Comparison of ENCODE assay signal across 3 cellular contexts in genomic region chr11:44967930-44968496, GRCh38.
TF ChIP-seq lines count a peak whose summit lies in the region.

No MANE protein-coding gene starts in this region.

TF ChIP-seq in GM23338, 12 proteins besides CTCF, POLR2A, EP300 and RAD21:
- TF ChIP-seq REST (IDR thresholded peaks at IDR 0.05; ENCODE audit: unreplicated experiment) (no peak), EZH2 (IDR thresholded peaks at IDR 0.05; ENCODE audit: low read depth, unreplicated experiment) (no peak), NANOG (IDR thresholded peaks at IDR 0.05; ENCODE audit: borderline replicate concordance) (no peak), CREB1 (CRISPR knock-in tag; IDR thresholded peaks at IDR 0.05; ENCODE audit: low read depth) (no peak), ETS1 (IDR thresholded peaks at IDR 0.05) (no peak), EZH2phosphoT487 (IDR thresholded peaks at IDR 0.05; ENCODE audit: unreplicated experiment) (no peak), POLR2AphosphoS5 (IDR thresholded peaks at IDR 0.05; ENCODE audit: low read depth) (no peak)

TF ChIP-seq in H1, 55 proteins besides CTCF, POLR2A, EP300 and RAD21:
- 0 out of 2 replicates have a peak, but pooled peaks have one; percentile 30 for TF ChIP-seq E2F6 (IDR thresholded peaks at IDR 0.05)
- no peak for TF ChIP-seq MAX (IDR thresholded peaks at IDR 0.05)
- TF ChIP-seq FOSL1 (IDR thresholded peaks at IDR 0.05; ENCODE audit: insufficient read depth, low read depth, low read length), result no peak

TF ChIP-seq in HepG2, 621 proteins besides CTCF, POLR2A, EP300 and RAD21:
- TF ChIP-seq SRF (IDR thresholded peaks at IDR 0.05; ENCODE audit: low read depth, low read length) (no peak), NCOA5 (CRISPR knock-in tag; IDR thresholded peaks at IDR 0.05) (no peak), ZNF7 (CRISPR knock-in tag; IDR thresholded peaks at IDR 0.05) (no peak), USF2 (IDR thresholded peaks at IDR 0.05; ENCODE audit: low read depth, low read length) (no peak), USF2 (CRISPR knock-in tag; IDR thresholded peaks at IDR 0.05; ENCODE audit: borderline replicate concordance) (no peak), HOXA7 (CRISPR knock-in tag; IDR thresholded peaks at IDR 0.05) (no peak), SP4 (CRISPR knock-in tag; IDR thresholded peaks at IDR 0.05) (no peak), REPIN1 (CRISPR knock-in tag; IDR thresholded peaks at IDR 0.05; ENCODE audit: borderline replicate concordance, low read depth) (no peak), CREB1 (IDR thresholded peaks at IDR 0.05) (no peak), CREB1 (CRISPR knock-in tag; IDR thresholded peaks at IDR 0.05) (no peak), TCF7L2 (IDR thresholded peaks at IDR 0.05; ENCODE audit: low read depth, low read length) (no peak), HOXA9 (CRISPR knock-in tag; IDR thresholded peaks at IDR 0.05; ENCODE audit: borderline replicate concordance) (no peak), FOXK2 (IDR thresholded peaks at IDR 0.05) (no peak), ZNF34 (CRISPR knock-in tag; IDR thresholded peaks at IDR 0.05; ENCODE audit: borderline replicate concordance) (no peak), RCOR2 (CRISPR knock-in tag; IDR thresholded peaks at IDR 0.05) (no peak), SAP130 (CRISPR knock-in tag; IDR thresholded peaks at IDR 0.05; ENCODE audit: low read depth) (no peak), ZNF670 (CRISPR knock-in tag; IDR thresholded peaks at IDR 0.05; ENCODE audit: borderline replicate concordance) (no peak), PATZ1 (CRISPR knock-in tag; IDR thresholded peaks at IDR 0.05) (no peak), JUND (CRISPR knock-in tag; IDR thresholded peaks at IDR 0.05) (no peak), ZBTB21 (CRISPR knock-in tag; IDR thresholded peaks at IDR 0.05) (no peak)
